ENCODE assay signal across 9 cellular contexts in the genomic region with DNA sequence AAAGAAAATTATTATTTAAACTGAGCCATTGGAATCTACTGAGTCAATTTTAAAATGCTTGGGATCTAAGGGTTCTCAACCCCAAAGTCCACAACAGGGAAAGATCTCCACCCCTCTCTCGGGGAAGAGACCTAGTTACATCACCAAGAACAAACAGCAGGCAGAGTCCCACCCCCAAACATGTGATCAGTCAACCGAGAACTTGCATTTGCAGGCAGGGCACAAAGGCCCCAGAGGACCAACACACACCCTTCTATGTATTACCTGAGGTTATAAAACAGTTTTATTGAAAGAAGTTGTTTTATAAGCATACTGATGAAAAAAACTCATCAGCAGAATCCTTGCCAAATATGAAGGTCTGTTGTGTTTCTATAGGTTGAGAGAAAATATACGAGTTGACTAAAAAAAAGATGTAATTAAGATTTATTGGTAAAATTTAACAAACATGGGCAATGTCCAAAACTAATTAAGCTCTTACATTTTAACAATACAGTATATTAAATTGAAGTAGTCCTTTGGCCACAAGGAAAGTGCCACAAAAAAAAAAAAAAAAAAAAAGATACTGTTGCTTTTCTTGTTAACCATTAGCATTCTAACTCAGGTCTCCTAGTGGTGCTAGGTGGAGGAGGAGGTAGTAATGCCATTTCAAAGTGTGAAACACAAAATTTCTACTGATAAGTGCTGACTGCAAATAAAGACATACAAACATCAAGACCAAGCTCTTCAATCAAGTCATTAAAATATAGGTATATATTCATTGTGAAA. TPM values are rescaled to one million over a fixed set of nuclear protein-coding genes. Genes with fewer than 3 reads are reported as not detected.
DNase-seq lines count a peak whose midpoint lies in the region; TF ChIP-seq lines count a peak whose summit lies in the region.
"Had no signal": no experiment of that assay in that cellular context is flagged by ENCODE, and none has a peak within 500 bp of the region (broad histone marks: within the 10 kb centered on the region; RNA-seq: fewer than 3 reads in every experiment).

No MANE protein-coding gene starts in this region.

- H3K27ac ChIP-seq in HUES48 (ENCODE audit: low read depth, low read length): peak overlapping the region; percentile 98
- peak overlapping the region; percentile 83 for H3K27ac ChIP-seq in SK-N-MC
- peak overlapping the region; percentile 92 for H3K27ac ChIP-seq in endodermal cell (ENCODE audit: low read depth, low read length)
- peak overlapping the region; percentile 83 for H3K27ac ChIP-seq in mesendoderm (ENCODE audit: low read depth, low read length)
- H3K27ac ChIP-seq in transverse colon: peak overlapping the region; percentile 83 to 89 (median 88)
- H3K27ac ChIP-seq: KMS-11 had no signal

- DNase-seq in D341Med (ENCODE audit: low spot score): peak; percentile 29
- DNase-seq in SK-N-MC (ENCODE audit: low read depth, low spot score): no peak
- peak; percentile 93 for DNase-seq in endodermal cell
- DNase-seq in mesendoderm: peak; percentile 98
- DNase-seq in transverse colon: peak; percentile 87
- no peak for DNase-seq in T1000 (lab: John Stamatoyannopoulos, UW)
- DNase-seq in stimulated activated naive CD4-positive, alpha-beta T cell treated with Interleukin-2 at 50 U/mL for 16 hours (lab: John Stamatoyannopoulos, UW): no peak

- peaks cover 7% of the 10 kb centered on the region for H3K36me3 Mint-ChIP-seq in endodermal cell (ENCODE audit: low read depth)

- H3K79me2 ChIP-seq in mesendoderm (ENCODE audit: control insufficient read depth, insufficient read depth, low read length): peaks cover 2% of the 10 kb centered on the region

- H3K4me2 ChIP-seq in mesendoderm (ENCODE audit: low read length): no peak overlapping the region
- H3K4me2 ChIP-seq: KMS-11 had no signal

- no peaks in the 10 kb centered on the region for H3K27me3 Mint-ChIP-seq in endodermal cell (ENCODE audit: insufficient read depth)

- H3K9me3 ChIP-seq in HUES48 (ENCODE audit: control insufficient read depth, insufficient read depth, low read length): no peaks in the 10 kb centered on the region
- no peaks in the 10 kb centered on the region for H3K9me3 ChIP-seq in SK-N-MC (ENCODE audit: low read depth, low read length)
- H3K9me3 ChIP-seq in endodermal cell (ENCODE audit: control insufficient read depth, low read length): no peaks in the 10 kb centered on the region
- H3K9me3 ChIP-seq in transverse colon: no peaks in the 10 kb centered on the region

- no peak overlapping the region for H2BK5ac ChIP-seq in mesendoderm (ENCODE audit: low read length)

- in situ Hi-C loops in transverse colon (cut with MboI; ENCODE audit: low pct_ligation_motif_present in 1 of 4, low pct_unique_long_range_greater_than_20kb in 1 of 4, low sequenced_read_pairs in 3 of 4): no loop called here

- no peak overlapping the region for H2AK5ac ChIP-seq in mesendoderm (ENCODE audit: low read length)

- intact Hi-C loops in transverse colon (cut with DNase I; ENCODE audit: low total_unique reads): no loop called here

- peaks cover 40% of the 10 kb centered on the region for H3K4me1 Mint-ChIP-seq in endodermal cell

- H3K23ac ChIP-seq in mesendoderm (ENCODE audit: low read length): no peak overlapping the region

- no peak overlapping the region for H2BK120ac ChIP-seq in mesendoderm (ENCODE audit: low read depth, low read length)

- H2BK15ac ChIP-seq in mesendoderm (replicated peaks; ENCODE audit: low read depth): peak overlapping the region; percentile 38

- TF ChIP-seq POLR2A in transverse colon (IDR thresholded peaks at IDR 0.05): peak; percentile 9

- H3K56ac ChIP-seq in mesendoderm (ENCODE audit: low read length): no peak overlapping the region

- TF ChIP-seq CTCF in endodermal cell (conservative IDR thresholded peaks at IDR 0.05): peak; percentile 65
- TF ChIP-seq CTCF in transverse colon (IDR thresholded peaks at IDR 0.05): peak in 4 of 5 experiments; percentile 8 to 72 (median 46)

- H3K9ac ChIP-seq in HUES48 (ENCODE audit: low read depth, low read length) (peak overlapping the region; percentile 80), SK-N-MC (ENCODE audit: insufficient read length) (peak overlapping the region; percentile 55), endodermal cell (ENCODE audit: extremely low read depth, low read length, poor library complexity, severe bottlenecking) (peak overlapping the region; percentile 94), mesendoderm (ENCODE audit: low read length) (no peak overlapping the region)
- H3K9ac ChIP-seq: KMS-11 had no signal

- no peaks in the 10 kb centered on the region for H3K27me3 ChIP-seq in HUES48 (ENCODE audit: control insufficient read depth, insufficient read depth, low read length)
- no peaks in the 10 kb centered on the region for H3K27me3 ChIP-seq in endodermal cell (ENCODE audit: control insufficient read depth, insufficient read depth, low read length, poor library complexity, severe bottlenecking)
- H3K27me3 ChIP-seq in mesendoderm (ENCODE audit: insufficient read depth, low read length, poor library complexity): no peaks in the 10 kb centered on the region
- no peaks in the 10 kb centered on the region for H3K27me3 ChIP-seq in transverse colon

- 0% methylated on average over 2 of the region's 3 CpGs; no CpG with 5 or more reads in 1 of the 2 experiments for WGBS in endodermal cell (ENCODE audit: insufficient coverage in 1 of 2, insufficient read length in 1 of 2), 2 experiments
- no CpG with 5 or more reads among the region's 3 CpGs for WGBS in mesendoderm (ENCODE audit: extremely low coverage, insufficient coverage, low lambda C conversion rate)
- WGBS in transverse colon (ENCODE audit: low coverage in 1 of 2), 2 donors: 16 to 22% methylated on average over 3 of the region's 3 CpGs

- no peak overlapping the region for H4K8ac ChIP-seq in mesendoderm (ENCODE audit: low read depth, low read length)

- H3K4me3 ChIP-seq in HUES48 (ENCODE audit: low read depth, low read length): peak overlapping the region; percentile 55
- H3K4me3 ChIP-seq in SK-N-MC: peak overlapping the region; percentile 63
- H3K4me3 ChIP-seq in endodermal cell (ENCODE audit: low read length): peak overlapping the region; percentile 83
- no peak overlapping the region for H3K4me3 ChIP-seq in mesendoderm (ENCODE audit: low read length)
- peak overlapping the region in 1 of 4 donors; percentile 34 for H3K4me3 ChIP-seq in transverse colon

- TF ChIP-seq EP300 in transverse colon (IDR thresholded peaks at IDR 0.05; ENCODE audit: low read depth): no peak

- H4K5ac ChIP-seq in mesendoderm (ENCODE audit: low read length): no peak overlapping the region

- no peak overlapping the region for H3K4ac ChIP-seq in mesendoderm (ENCODE audit: low read depth, low read length)

- peak overlapping the region; percentile 51 for H3K4me3 Mint-ChIP-seq in endodermal cell

- H3K4me1 ChIP-seq in HUES48 (ENCODE audit: control insufficient read depth, insufficient read depth, low read length): peaks cover 43% of the 10 kb centered on the region
- H3K4me1 ChIP-seq in endodermal cell (ENCODE audit: control insufficient read depth, insufficient read depth, low read length): peaks cover 2% of the 10 kb centered on the region
- peaks cover 2% of the 10 kb centered on the region for H3K4me1 ChIP-seq in mesendoderm (ENCODE audit: control insufficient read depth, low read depth, low read length)
- peaks cover 10 to 75% (median 43%) of the 10 kb centered on the region in 4 donors for H3K4me1 ChIP-seq in transverse colon

- peak overlapping the region; percentile 99 for H3K27ac Mint-ChIP-seq in endodermal cell

- H3K36me3 ChIP-seq in HUES48 (ENCODE audit: control insufficient read depth, insufficient read depth, low read length): no peaks in the 10 kb centered on the region
- no peaks in the 10 kb centered on the region for H3K36me3 ChIP-seq in SK-N-MC (ENCODE audit: insufficient read depth, low read length)
- no peaks in the 10 kb centered on the region for H3K36me3 ChIP-seq in endodermal cell (ENCODE audit: control insufficient read depth, insufficient read depth, low read length)
- H3K36me3 ChIP-seq in mesendoderm (ENCODE audit: control insufficient read depth, insufficient read depth, low read length): no peaks in the 10 kb centered on the region
- no peaks in the 10 kb centered on the region for H3K36me3 ChIP-seq in transverse colon

- H3K9me3 Mint-ChIP-seq in endodermal cell: no peaks in the 10 kb centered on the region

- H3K79me1 ChIP-seq in mesendoderm (ENCODE audit: low read length): peaks cover 3% of the 10 kb centered on the region

- H3K18ac ChIP-seq in mesendoderm (ENCODE audit: low read length): no peak overlapping the region

RNA-seq across cellular contexts. Expression of a gene that starts 1.0 kb away (rescaled TPM):
- total RNA-seq in endodermal cell (100 to 1,000 TPM in 1 of 2 donors, 10 to 100 TPM in 1; 89.5 to 110 TPM), transverse colon (100 to 1,000 TPM; 109 to 168 (median 114) TPM)
- polyA plus RNA-seq in endodermal cell (2013, experiment 1 of 2): 41.0 TPM
- 33.4 TPM for polyA plus RNA-seq in endodermal cell (2013, experiment 2 of 2)
- 17.7 TPM for polyA plus RNA-seq in mesendoderm (2013, experiment 1 of 2)
- 17.4 TPM for polyA plus RNA-seq in mesendoderm (2013, experiment 2 of 2)

RNA-seq across cellular contexts. Expression of a gene that starts 49.2 kb away (rescaled TPM):
- total RNA-seq in endodermal cell: 1 to 10 TPM; 1.6 to 2.4 TPM
- 0.46 TPM for polyA plus RNA-seq in endodermal cell (2013, experiment 1 of 2)
- polyA plus RNA-seq in endodermal cell (2013, experiment 2 of 2): 0.62 TPM
- 0.76 TPM for polyA plus RNA-seq in mesendoderm (2013, experiment 1 of 2)
- polyA plus RNA-seq in mesendoderm (2013, experiment 2 of 2): 1.1 TPM
- 1 to 10 TPM in 1 of 4 donors, not detected in 3; 1.1 TPM for total RNA-seq in transverse colon

Comparison
In these comparisons a context has a peak if more than half of its experiments do, and no peak if none do; other contexts are left out.
1. DNase-seq: peak in D341Med (single experiment), endodermal cell (single experiment), mesendoderm (single experiment) and transverse colon (single experiment); none in SK-N-MC (single experiment), T1000 (single experiment) and stimulated activated naive CD4-positive, alpha-beta T cell treated with Interleukin-2 at 50 U/mL for 16 hours (single experiment).
2. Peak in every context shown above with its lines, with median percentiles within 50 percentile points of each other: H3K27ac ChIP-seq.